ENCODE assay signal across 8 cellular contexts in the genomic region with DNA sequence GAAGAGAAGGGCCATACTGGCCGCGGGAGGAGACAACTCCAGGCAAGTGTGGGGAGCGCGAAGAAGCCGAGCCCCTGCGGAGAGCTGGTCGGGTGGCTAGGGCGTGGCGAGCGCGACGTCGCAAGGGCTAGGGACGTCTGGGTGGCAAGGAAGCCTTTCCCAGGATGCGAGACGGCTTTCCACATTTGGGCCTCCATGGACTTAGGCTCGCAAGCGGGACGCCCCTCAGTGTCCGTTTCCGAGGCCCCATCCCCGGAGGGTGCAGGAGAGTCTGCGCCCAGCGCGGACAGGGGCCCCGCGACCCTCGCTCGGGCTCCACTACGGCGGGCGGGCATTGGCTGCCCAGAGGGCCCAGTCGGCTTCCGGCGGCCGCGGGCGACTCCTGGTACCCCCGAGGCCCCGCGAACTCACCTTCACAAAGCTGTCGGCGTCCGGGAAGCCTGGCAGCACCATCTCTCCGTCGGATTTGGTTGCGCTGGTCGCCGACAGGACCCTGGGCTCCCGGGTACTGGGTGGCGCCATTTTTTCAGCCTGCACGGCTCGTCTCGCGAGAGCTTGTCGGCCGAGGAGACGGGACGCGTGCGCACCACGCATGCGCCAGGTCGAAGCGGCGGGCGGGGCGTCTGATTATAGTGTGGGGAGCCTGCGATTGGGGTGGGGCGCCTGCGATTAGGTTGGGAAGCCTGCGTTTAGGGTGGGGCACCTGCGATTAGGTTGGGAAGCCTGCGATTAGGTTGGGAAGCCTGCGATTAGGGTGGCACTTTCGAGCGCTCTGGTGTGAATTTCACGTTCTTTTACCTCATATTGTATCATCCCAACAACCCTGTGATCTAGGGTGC. TPM values are rescaled to one million over a fixed set of nuclear protein-coding genes. Genes with fewer than 3 reads are reported as not detected.
DNase-seq lines count a peak whose midpoint lies in the region; TF ChIP-seq lines count a peak whose summit lies in the region.

A gene (minus strand): TSS at position 560 of the 839 bp plus-strand sequence. CDS start 38 bp downstream, at position 522.

- no peak for TF ChIP-seq EP300 in SK-N-SH (IDR thresholded peaks at IDR 0.05; ENCODE audit: borderline replicate concordance in 1 of 2, low read depth in 1 of 2, low read length in 1 of 2)

- H3K9ac ChIP-seq in SK-N-SH = peak within 1 kb of the TSS; percentile 94

- no peaks in the 10 kb centered on the region for H3K9me3 ChIP-seq in SK-N-SH

- POLR2A ChIA-PET in SK-N-SH (lab: Yijun Ruan, JAX) = interaction anchor here (0.5 to 1.3 kb wide), 10 partner anchors 11 to 641 kb away, joined by 3 to 4 read pairs (median 3); a partner anchor contains a TSS

- TF ChIP-seq RAD21 in SK-N-SH (IDR thresholded peaks at IDR 0.05; ENCODE audit: low read length) = no peak

- H2AFZ ChIP-seq in SK-N-SH (ENCODE audit: low read depth) = peak within 1 kb of the TSS; percentile 93

- H3K4me1 ChIP-seq in SK-N-SH (ENCODE audit: control insufficient read depth in 1 of 2, insufficient read depth in 2 of 2, low read depth in 1 of 2, low read length in 1 of 2) = peaks cover 6 to 7% of the 10 kb centered on the region in 2 experiments; a peak in 3 of 4 replicates

- H3K27ac ChIP-seq in SK-N-SH (ENCODE audit: low read depth in 2 of 2, low read length in 1 of 2) = peak within 1 kb of the TSS; percentile 56 to 64
- H3K27ac ChIP-seq in substantia nigra (ENCODE audit: low read depth, low read length, poor library complexity, severe bottlenecking) = peak within 1 kb of the TSS; percentile 78

- peak within 1 kb of the TSS; percentile 78 for H3K4me2 ChIP-seq in SK-N-SH

- H3K27me3 ChIP-seq in SK-N-SH (ENCODE audit: insufficient read depth) = no peaks in the 10 kb centered on the region

- H3K4me3 ChIP-seq in HFF-Myc (replicated peaks; ENCODE audit: low read depth, low read length) (peak within 1 kb of the TSS; percentile 96), NB4 (ENCODE audit: low read depth, low read length) (peak within 1 kb of the TSS; percentile 98), SK-N-SH (ENCODE audit: low read depth in 2 of 2, low read length in 1 of 2) (peak within 1 kb of the TSS; percentile 81 to 90)

- peaks cover 3 to 32% of the 10 kb centered on the region in 2 experiments for H3K36me3 ChIP-seq in SK-N-SH (replicated peaks in 1 of 2; ENCODE audit: control insufficient read depth in 1 of 2, insufficient read depth in 2 of 2, low read length in 1 of 2)

- H3K9me2 ChIP-seq in SK-N-SH = no peaks in the 10 kb centered on the region

- no peaks in the 10 kb centered on the region for H3F3A ChIP-seq in SK-N-SH (replicated peaks; ENCODE audit: insufficient read depth)

- H4K20me1 ChIP-seq in SK-N-SH (ENCODE audit: insufficient read depth) = no peaks in the 10 kb centered on the region

- peaks cover 40% of the 10 kb centered on the region for H3K79me2 ChIP-seq in SK-N-SH (ENCODE audit: insufficient read depth)

- DNase-seq in GDM1 (lab: John Stamatoyannopoulos, UW) (peak; percentile 83), HFF-Myc (ENCODE audit: extremely low read depth, low read depth) (peak; percentile 45), NB4 (ENCODE audit: low read depth) (peak; percentile 90), SK-N-SH (peak; percentile 98), germinal center (ENCODE audit: low spot score) (peak; percentile 97), non-pigmented ciliary epithelial cell (ENCODE audit: low read depth) (peak; percentile 35), substantia nigra (lab: John Stamatoyannopoulos, UW) (peak; percentile 53 to 95 (median 83))
- DNase-seq in activated naive CD4-positive, alpha-beta T cell treated with anti-CD3 and anti-CD28 coated beads, Interleukin-2, amount 50 U/mL, for 16 hours = peak; percentile 95

- TF ChIP-seq CTCF in HFF-Myc (IDR thresholded peaks at IDR 0.05; ENCODE audit: low read depth, low read length, missing control alignments) (no peak), NB4 (IDR thresholded peaks at IDR 0.05; ENCODE audit: low read depth, low read length) (no peak), SK-N-SH (IDR thresholded peaks at IDR 0.05) (no peak)

- CTCF ChIA-PET in SK-N-SH (lab: Yijun Ruan, JAX) = interaction anchor here (0.6 to 2.9 kb wide), 7 partner anchors 9 to 544 kb away, joined by 3 to 20 read pairs (median 4); no protein-coding TSS in a partner anchor

- peak; percentile 62 for TF ChIP-seq POLR2A in NB4 (IDR thresholded peaks at IDR 0.05; ENCODE audit: extremely low read depth, insufficient read length)

- WGBS in SK-N-SH (ENCODE audit: low lambda C conversion rate) = 5% methylated on average over 10 of the region's 78 CpGs

TF ChIP-seq in SK-N-SH, 30 proteins besides CTCF, POLR2A, EP300 and RAD21:
- TF ChIP-seq GATA2 (CRISPR knock-in tag; IDR thresholded peaks at IDR 0.05) = no peak
- TF ChIP-seq RXRA (IDR thresholded peaks at IDR 0.05; ENCODE audit: borderline replicate concordance, low read depth) = no peak
- TF ChIP-seq GABPA (IDR thresholded peaks at IDR 0.05; ENCODE audit: low read depth) = no peak
- 0 out of 2 replicates have a peak, but pooled peaks have one; percentile 52 for TF ChIP-seq SIN3A (IDR thresholded peaks at IDR 0.05; ENCODE audit: borderline replicate concordance, low read depth, low read length)
- TF ChIP-seq, protein P1, sequence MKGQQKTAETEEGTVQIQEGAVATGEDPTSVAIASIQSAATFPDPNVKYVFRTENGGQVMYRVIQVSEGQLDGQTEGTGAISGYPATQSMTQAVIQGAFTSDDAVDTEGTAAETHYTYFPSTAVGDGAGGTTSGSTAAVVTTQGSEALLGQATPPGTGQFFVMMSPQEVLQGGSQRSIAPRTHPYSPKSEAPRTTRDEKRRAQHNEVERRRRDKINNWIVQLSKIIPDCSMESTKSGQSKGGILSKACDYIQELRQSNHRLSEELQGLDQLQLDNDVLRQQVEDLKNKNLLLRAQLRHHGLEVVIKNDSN (IDR thresholded peaks at IDR 0.05; ENCODE audit: borderline replicate concordance, low read depth) = no peak
- TF ChIP-seq POLR2AphosphoS5 (IDR thresholded peaks at IDR 0.05; ENCODE audit: low read depth, low read length) = peak; percentile 71
- no peak for TF ChIP-seq RFX5 (IDR thresholded peaks at IDR 0.05; ENCODE audit: low read length)
- TF ChIP-seq FOSL2 (IDR thresholded peaks at IDR 0.05; ENCODE audit: borderline replicate concordance, low read depth) = no peak
- peak; percentile 95 for TF ChIP-seq YY1 (IDR thresholded peaks at IDR 0.05; ENCODE audit: low read depth)
- TF ChIP-seq NRF1 (IDR thresholded peaks at IDR 0.05; ENCODE audit: low read depth, low read length) = peak; percentile 90
- peak; percentile 94 for TF ChIP-seq TAF1 (IDR thresholded peaks at IDR 0.05; ENCODE audit: borderline replicate concordance, low read depth, low read length)
- TF ChIP-seq, protein P2, sequence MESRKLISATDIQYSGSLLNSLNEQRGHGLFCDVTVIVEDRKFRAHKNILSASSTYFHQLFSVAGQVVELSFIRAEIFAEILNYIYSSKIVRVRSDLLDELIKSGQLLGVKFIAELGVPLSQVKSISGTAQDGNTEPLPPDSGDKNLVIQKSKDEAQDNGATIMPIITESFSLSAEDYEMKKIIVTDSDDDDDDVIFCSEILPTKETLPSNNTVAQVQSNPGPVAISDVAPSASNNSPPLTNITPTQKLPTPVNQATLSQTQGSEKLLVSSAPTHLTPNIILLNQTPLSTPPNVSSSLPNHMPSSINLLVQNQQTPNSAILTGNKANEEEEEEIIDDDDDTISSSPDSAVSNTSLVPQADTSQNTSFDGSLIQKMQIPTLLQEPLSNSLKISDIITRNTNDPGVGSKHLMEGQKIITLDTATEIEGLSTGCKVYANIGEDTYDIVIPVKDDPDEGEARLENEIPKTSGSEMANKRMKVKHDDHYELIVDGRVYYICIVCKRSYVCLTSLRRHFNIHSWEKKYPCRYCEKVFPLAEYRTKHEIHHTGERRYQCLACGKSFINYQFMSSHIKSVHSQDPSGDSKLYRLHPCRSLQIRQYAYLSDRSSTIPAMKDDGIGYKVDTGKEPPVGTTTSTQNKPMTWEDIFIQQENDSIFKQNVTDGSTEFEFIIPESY (IDR thresholded peaks at IDR 0.05; ENCODE audit: borderline replicate concordance, low read depth) = peak; percentile 96
- TF ChIP-seq CHD2 (IDR thresholded peaks at IDR 0.05; ENCODE audit: low read length, partially characterized antibody) = peak; percentile 99
TF ChIP-seq in SK-N-SH: peak in this region for 7.

RNA-seq across cellular contexts. Expression of the gene that starts here (rescaled TPM):
- 62.5 and 79.8 TPM in 2 replicates for polyA plus RNA-seq in SK-N-SH (2012; rRNA removed)
- polyA plus RNA-seq in SK-N-SH (2012; cell fraction: cytosol; rRNA removed) = 38.4 and 42.5 TPM in 2 replicates
- 151 and 225 TPM in 2 replicates for polyA plus RNA-seq in SK-N-SH (2012; cell fraction: nucleus; rRNA removed)

Comparison
In these comparisons a context has a peak if more than half of its experiments do, and no peak if none do; other contexts are left out.
1. Peak in every context shown above with its lines: DNase-seq, H3K4me3 ChIP-seq and H3K27ac ChIP-seq.
2. DNase-seq: peak in every context shown above with its lines; median percentile 98 in SK-N-SH; 97 in germinal center; 95 in activated naive CD4-positive, alpha-beta T cell treated with anti-CD3 and anti-CD28 coated beads, Interleukin-2, amount 50 U/mL, for 16 hours; 90 in NB4; 83 in GDM1; 83 in substantia nigra; 45 in HFF-Myc; 35 in non-pigmented ciliary epithelial cell.